ENCODE assay signal across 8 cellular contexts in the genomic region with DNA sequence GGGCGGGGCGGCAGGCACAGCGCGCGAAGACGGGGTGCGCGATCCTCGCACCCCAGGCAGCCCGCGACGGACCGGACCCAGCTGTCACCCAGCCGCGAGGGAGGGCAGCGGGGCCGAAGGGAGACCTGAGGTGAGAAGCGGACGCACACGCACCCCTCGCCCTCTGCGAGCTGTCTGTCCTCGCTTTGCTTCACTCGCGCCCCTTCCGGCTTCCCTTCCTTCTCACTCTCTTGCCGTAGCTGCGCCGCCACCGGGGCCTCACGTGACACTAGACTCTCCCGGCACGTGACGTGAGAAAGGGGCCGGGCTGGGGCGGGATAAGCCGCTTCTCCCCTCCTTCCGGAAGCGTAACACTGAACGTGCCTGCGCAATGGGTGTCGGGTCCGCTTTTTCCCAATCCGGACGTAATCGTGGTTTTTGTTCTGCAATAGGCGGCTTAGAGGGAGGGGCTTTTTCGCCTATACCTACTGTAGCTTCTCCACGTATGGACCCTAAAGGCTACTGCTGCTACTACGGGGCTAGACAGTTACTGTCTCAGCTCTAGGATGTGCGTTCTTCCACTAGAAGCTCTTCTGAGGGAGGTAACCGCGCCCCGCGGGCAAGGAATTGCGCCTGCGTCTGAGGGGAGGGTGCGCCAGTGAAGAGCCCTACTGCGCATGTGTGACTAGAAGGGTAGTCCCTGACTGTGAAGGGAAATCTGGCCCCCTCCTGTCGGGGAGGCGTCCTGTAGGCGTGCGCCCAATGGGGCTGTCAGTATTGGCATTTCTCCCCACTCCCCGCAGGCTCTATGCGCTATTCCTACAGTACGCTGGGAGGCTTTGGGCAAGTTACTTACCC. TPM values are rescaled to one million over a fixed set of nuclear protein-coding genes. Genes with fewer than 3 reads are reported as not detected.
DNase-seq lines count a peak whose midpoint lies in the region; ATAC-seq, FAIRE-seq and TF ChIP-seq lines count a peak whose summit lies in the region.

TSS of gene ATG3 (minus strand) at position 270 of the 837 bp plus-strand sequence. CDS start 434 bp downstream, outside the sequence.
TSS of gene SLC35A5 (plus strand) at position 353 of the 837 bp plus-strand sequence. CDS start 1,359 bp downstream, outside the sequence.

- H3K36me3 ChIP-seq in trophoblast cell (ENCODE audit: control insufficient read depth in 1 of 2, insufficient read depth in 2 of 2, low read length in 2 of 2) (peaks cover 0 to 3% of the 10 kb centered on the region in 2 experiments), transverse colon (peaks cover 0 to 8% (median 0%) of the 10 kb centered on the region in 4 donors)

- H2AFZ ChIP-seq in trophoblast cell (ENCODE audit: insufficient read depth, low read length, poor library complexity): peak within 1 kb of the TSS; percentile 81

- H3K4me1 ChIP-seq in trophoblast cell (ENCODE audit: control insufficient read depth in 1 of 2, insufficient read depth in 2 of 2, low read length in 2 of 2) (peaks cover 2 to 3% of the 10 kb centered on the region in 2 experiments), transverse colon (peaks cover 14 to 43% (median 26%) of the 10 kb centered on the region in 4 donors)

- ATAC-seq in HG02840 (IDR thresholded peaks at IDR 0.05; ENCODE audit: low FRiP score, unreplicated experiment): peak; percentile 84
- ATAC-seq in T-cell (replicated peaks in 1 of 4): peak; percentile 83 to 87 (median 84)

- peak within 1 kb of the TSS; percentile 96 for H4K8ac ChIP-seq in trophoblast cell (ENCODE audit: low read depth, low read length)

- CTCF ChIA-PET in T-cell (lab: Charles Lee): interaction anchor here (0.5 to 1.3 kb wide), 10 partner anchors 18 to 1183 kb away, joined by 3 to 5 read pairs (median 3); no protein-coding TSS in a partner anchor

- in situ Hi-C loops in transverse colon (cut with MboI; ENCODE audit: low pct_ligation_motif_present in 1 of 4, low pct_unique_long_range_greater_than_20kb in 1 of 4, low sequenced_read_pairs in 3 of 4): loop anchor here in 1 of 4 donors (25.0 kb wide), 1 partner anchor 425 kb away; the partner anchor contains the start of genes CD200R1 and GTPBP8

- H3K4me3 ChIP-seq in trophoblast cell (ENCODE audit: low read depth, low read length): peak within 1 kb of the TSS; percentile 93
- peak within 1 kb of the TSS; percentile 69 to 96 (median 76) for H3K4me3 ChIP-seq in transverse colon

- peak; percentile 98 for FAIRE-seq in GM12891 (lab: Jason Lieb, UNC)

- H3K9ac ChIP-seq in trophoblast cell (ENCODE audit: low read length): peak within 1 kb of the TSS; percentile 94

- H3K4me2 ChIP-seq in trophoblast cell (ENCODE audit: low read length): peak within 1 kb of the TSS; percentile 89

- H3K27me3 ChIP-seq in trophoblast cell (ENCODE audit: insufficient read depth, low read length) (no peaks in the 10 kb centered on the region), transverse colon (no peaks in the 10 kb centered on the region)

- H3K4me3 Mint-ChIP-seq in T-cell: peak within 1 kb of the TSS; percentile 83 to 98 (median 96)

- peaks cover 26% of the 10 kb centered on the region for H3K36me3 Mint-ChIP-seq in T-cell

- peak within 1 kb of the TSS; percentile 18 for H3K4ac ChIP-seq in trophoblast cell (ENCODE audit: low read depth, low read length)

- intact Hi-C loops in cardiac septum (cut with DNase I): loop anchor here (5.0 kb wide), 1 partner anchor 430 kb away; the partner anchor contains the start of gene GTPBP8
- intact Hi-C loops in transverse colon (cut with DNase I; ENCODE audit: low total_unique reads): no loop called here

- H3K79me2 ChIP-seq in trophoblast cell (ENCODE audit: control insufficient read depth, insufficient read depth, low read length, poor library complexity): peaks cover 7% of the 10 kb centered on the region

- peak within 1 kb of the TSS; percentile 99 for H3K27ac Mint-ChIP-seq in T-cell

- H3K18ac ChIP-seq in trophoblast cell (ENCODE audit: low read length): peak within 1 kb of the TSS; percentile 80

- H3K9me3 ChIP-seq in trophoblast cell (ENCODE audit: insufficient read depth, low read depth, low read length): no peaks in the 10 kb centered on the region
- H3K9me3 ChIP-seq in transverse colon: no peaks in the 10 kb centered on the region

- POLR2A ChIA-PET in T-cell (lab: Charles Lee): interaction anchor here in 1 of 2 donors (0.6 to 1.1 kb wide), 2 partner anchors 10 to 1380 kb away, joined by 4 to 11 read pairs; no protein-coding TSS in a partner anchor

- H3K23ac ChIP-seq in trophoblast cell (ENCODE audit: low read length): no peak within 1 kb of the TSS

- H3K79me1 ChIP-seq in trophoblast cell (ENCODE audit: low read length): peaks cover 11% of the 10 kb centered on the region

- peak within 1 kb of the TSS; percentile 83 for H4K12ac ChIP-seq in trophoblast cell (ENCODE audit: low read depth, low read length)

- H2BK120ac ChIP-seq in trophoblast cell (ENCODE audit: insufficient read depth, low read length, poor library complexity): peak within 1 kb of the TSS; percentile 79

- H3K27ac ChIP-seq in adipose tissue (ENCODE audit: low read depth, low read length) (peak within 1 kb of the TSS; percentile 93), trophoblast cell (ENCODE audit: low read depth, low read length) (peak within 1 kb of the TSS; percentile 97), transverse colon (peak within 1 kb of the TSS; percentile 91 to 99 (median 96))

- DNase-seq in GM12891 (ENCODE audit: insufficient read length, low spot score) (peak; percentile 68), NCI-H1436 treated with DMSO at 0.1 percent for 48 hours (lab: John Stamatoyannopoulos, UW) (peak; percentile 98), T-cell (peak; percentile 95 to 100 (median 98)), cardiac septum (ENCODE audit: low spot score) (peak; percentile 100), trophoblast cell (peak; percentile 98 to 99), transverse colon (peak; percentile 99)

- TF ChIP-seq CTCF in transverse colon (IDR thresholded peaks at IDR 0.05): peak in 2 of 5 experiments; percentile 5 to 35

- H2BK5ac ChIP-seq in trophoblast cell (ENCODE audit: low read depth, low read length, poor library complexity): peak within 1 kb of the TSS; percentile 83

- H3K14ac ChIP-seq in trophoblast cell (ENCODE audit: low read length): peak within 1 kb of the TSS; percentile 77

- peaks cover 55 to 69% (median 55%) of the 10 kb centered on the region in 3 donors for H3K4me1 Mint-ChIP-seq in T-cell

- H2AK5ac ChIP-seq in trophoblast cell (ENCODE audit: low read length): no peak within 1 kb of the TSS

- no peak for TF ChIP-seq EP300 in transverse colon (IDR thresholded peaks at IDR 0.05; ENCODE audit: low read depth)

- WGBS in adipose tissue, 3 donors: 0% methylated on average over 61 to 66 of the region's 66 CpGs
- WGBS in trophoblast cell (ENCODE audit: extremely low coverage, insufficient coverage, insufficient read length): no CpG with 5 or more reads among the region's 66 CpGs
- 0% methylated on average over 51 of the region's 66 CpGs; no CpG with 5 or more reads in 1 of the 2 donors for WGBS in transverse colon (ENCODE audit: low coverage in 1 of 2), 2 donors

- no peak within 1 kb of the TSS for H2BK12ac ChIP-seq in trophoblast cell (ENCODE audit: low read length)

- peak within 1 kb of the TSS; percentile 83 for H4K91ac ChIP-seq in trophoblast cell (ENCODE audit: low read depth, low read length)

- TF ChIP-seq POLR2A in GM12891 (IDR thresholded peaks at IDR 0.05; ENCODE audit: low read depth, low read length): peak; percentile 89
- peak; percentile 96 for TF ChIP-seq POLR2A in transverse colon (IDR thresholded peaks at IDR 0.05)

- H3K9me3 Mint-ChIP-seq in T-cell: no peaks in the 10 kb centered on the region

- no peaks in the 10 kb centered on the region for H3K27me3 Mint-ChIP-seq in T-cell

TF ChIP-seq in GM12891, 5 proteins besides CTCF, POLR2A, EP300 and RAD21:
- no peak for TF ChIP-seq SPI1 (IDR thresholded peaks at IDR 0.05; ENCODE audit: low read depth, low read length)
- TF ChIP-seq PAX5 (IDR thresholded peaks at IDR 0.05; ENCODE audit: insufficient read depth, low read length, severe bottlenecking): no peak
- TF ChIP-seq POLR2AphosphoS5 (IDR thresholded peaks at IDR 0.05; ENCODE audit: low read depth, low read length): peak; percentile 89
- TF ChIP-seq TAF1 (IDR thresholded peaks at IDR 0.05; ENCODE audit: low read depth, low read length): peak; percentile 33
- TF ChIP-seq POU2F2 (IDR thresholded peaks at IDR 0.05; ENCODE audit: low read depth, low read length): peak; percentile 25; the same call in 1 of the 2 replicates

RNA-seq across cellular contexts. Expression of gene ATG3, which starts in this region (rescaled TPM):
- polyA plus RNA-seq in GM12891 (2012; ENCODE audit: low read depth, missing spikeins): 33.8 TPM
- total RNA-seq in T-cell (10 to 100 TPM; 40.5 to 51.1 (median 49.0) TPM), cardiac septum (41.0 TPM), transverse colon (10 to 100 TPM; 24.3 to 82.6 (median 52.8) TPM)
- polyA plus RNA-seq in adipose tissue: 10 to 100 TPM; 31.4 to 47.9 (median 44.2) TPM
- polyA plus RNA-seq in trophoblast cell (2013): 40.4 and 41.2 TPM in 2 replicates

RNA-seq across cellular contexts. Expression of gene SLC35A5, which starts in this region (rescaled TPM):
- 8.7 TPM for polyA plus RNA-seq in GM12891 (2012; ENCODE audit: low read depth, missing spikeins)
- 10 to 100 TPM; 11.7 to 20.4 (median 16.3) TPM for total RNA-seq in T-cell
- 10 to 100 TPM in 2 of 3 donors, 1 to 10 TPM in 1; 6.5 to 13.0 (median 12.0) TPM for polyA plus RNA-seq in adipose tissue
- 18.6 TPM for total RNA-seq in cardiac septum
- 19.8 and 20.6 TPM in 2 replicates for polyA plus RNA-seq in trophoblast cell (2013)
- 10 to 100 TPM in 3 of 4 donors, under 1 TPM in 1; 0.80 to 49.2 (median 25.4) TPM for total RNA-seq in transverse colon

Comparison
In these comparisons a context has a peak if more than half of its experiments do, and no peak if none do; other contexts are left out.
1. Peak in every context shown above with its lines: DNase-seq, ATAC-seq, H3K4me3 ChIP-seq and H3K27ac ChIP-seq.